ENCODE assay signal across 9 cellular contexts in genomic region chr6:69138173-69138572, GRCh38.
"Had no signal": no experiment of that assay in that cellular context is flagged by ENCODE, and none has a peak within 500 bp of the region (broad histone marks: within the 10 kb centered on the region; RNA-seq: fewer than 3 reads in every experiment).

No MANE protein-coding gene starts in this region.

- H3K27ac ChIP-seq: thoracic aorta had no signal

- H3K4me3 ChIP-seq: thoracic aorta had no signal

- DNase-seq: activated B cell treated with CpG ODN at 0.5 μM for 24 hours; activated CD4-positive, alpha-beta T cell treated with anti-CD3 and anti-CD28 coated beads, Interleukin-2, amount 10 ng/mL, durations not matched to agents 24 days and 14 days; activated naive CD4-positive, alpha-beta T cell treated with Interleukin-2 at 50 U/mL for 16 hours; dermis blood vessel endothelial cell; erythroblast; stimulated activated CD4-positive, alpha-beta T cell treated with anti-CD3 and anti-CD28 coated beads, Interleukin-15, amount 100 ng/mL, for 24 hours; stimulated activated CD4-positive, alpha-beta T cell treated with anti-CD3 and anti-CD28 coated beads, Interleukin-4, amount 100 ng/mL, for 4 hours; stimulated activated naive CD8-positive, alpha-beta T cell treated with anti-CD3 and anti-CD28 coated beads, Interleukin-15, amount 100 ng/mL, for 72 hours had no signal

- H3K9me3 ChIP-seq: thoracic aorta had no signal

- H3K36me3 ChIP-seq: thoracic aorta had no signal
